ENCODE assay signal across 15 cellular contexts in genomic region chr3:182523836-182524235, GRCh38.
DNase-seq lines count a peak whose midpoint lies in the region; ATAC-seq and TF ChIP-seq lines count a peak whose summit lies in the region.
"Had no signal": no experiment of that assay in that cellular context is flagged by ENCODE, and none has a peak within 500 bp of the region (broad histone marks: within the 10 kb centered on the region; RNA-seq: fewer than 3 reads in every experiment).

No MANE protein-coding gene starts in this region.

- no peaks in the 10 kb centered on the region for H3K27me3 ChIP-seq in mammary epithelial cell (ENCODE audit: insufficient read depth, low read length)
- no peaks in the 10 kb centered on the region for H3K27me3 ChIP-seq in breast epithelium

- H2AFZ ChIP-seq in mammary epithelial cell (ENCODE audit: low read depth, low read length): no peak overlapping the region

- no peak for ATAC-seq in GM19035 (IDR thresholded peaks at IDR 0.05; ENCODE audit: unreplicated experiment)
- ATAC-seq: HepG2 had no signal

- H3K9me3 ChIP-seq in mammary epithelial cell (replicated peaks; ENCODE audit: insufficient read depth, low read length) (no peaks in the 10 kb centered on the region), breast epithelium (no peaks in the 10 kb centered on the region)
- H3K9me3 ChIP-seq: Caco-2 had no signal

- no TSS peak for BruUV-seq in mammary epithelial cell (replicated peaks; lab: Mats Ljungman, UMichigan)

- H3K36me3 ChIP-seq in mammary epithelial cell (ENCODE audit: insufficient read depth, low read length) (no peaks in the 10 kb centered on the region), breast epithelium (no peaks in the 10 kb centered on the region)

- DNase-seq in mammary epithelial cell (peak; percentile 43), breast epithelium (ENCODE audit: low spot score in 2 of 2) (no peak), epithelial cell of prostate (ENCODE audit: low read depth, low spot score) (peak; percentile 24), kidney tubule cell (ENCODE audit: low spot score) (peak; percentile 35), SW 1271 (lab: John Stamatoyannopoulos, UW) (no peak), ureter (ENCODE audit: low spot score) (no peak)
- no peak for DNase-seq in activated naive CD4-positive, alpha-beta T cell (lab: John Stamatoyannopoulos, UW)
- DNase-seq: Caco-2; CD8-positive, alpha-beta memory T cell; DND-41; GDM1; HCEC 1CT; HFFc6 had no signal

- intact Hi-C loops in mammary epithelial cell (cut with micrococcal nuclease): no loop called here
- intact Hi-C loops in breast epithelium (cut with DNase I; ENCODE audit: low total_unique reads): no loop called here

- TF ChIP-seq POLR2A in breast epithelium (IDR thresholded peaks at IDR 0.05): no peak

- H3K79me2 ChIP-seq in mammary epithelial cell (ENCODE audit: insufficient read depth, low read length): no peaks in the 10 kb centered on the region

- dilution Hi-C loops in mammary epithelial cell (cut with HindIII; ENCODE audit: low sequenced_read_pairs): no loop called here

- TF ChIP-seq CTCF in mammary epithelial cell (conservative IDR thresholded peaks at IDR 0.05 in 1 of 2, IDR thresholded peaks at IDR 0.05 in 1 of 2; ENCODE audit: extremely low read depth in 1 of 2, insufficient read depth in 1 of 2, low read depth in 1 of 2, low read length in 2 of 2) (no peak), breast epithelium (IDR thresholded peaks at IDR 0.05) (no peak)

- CTCF ChIA-PET in mammary epithelial cell (lab: Charles Lee; ENCODE audit: low non-redundant PET): no interaction called here

- H3K4me1 ChIP-seq in mammary epithelial cell (ENCODE audit: insufficient read depth, low read length): peaks cover 5% of the 10 kb centered on the region
- no peaks in the 10 kb centered on the region for H3K4me1 ChIP-seq in breast epithelium
- H3K4me1 ChIP-seq: Caco-2 had no signal

- H4K20me1 ChIP-seq in mammary epithelial cell (ENCODE audit: insufficient read depth, low read length): no peaks in the 10 kb centered on the region

- H3K9ac ChIP-seq in mammary epithelial cell (ENCODE audit: insufficient read depth, low read length): no peak overlapping the region

- H3K4me2 ChIP-seq in mammary epithelial cell (ENCODE audit: insufficient read depth, low read depth, low read length): no peak overlapping the region

- no peak overlapping the region for H3K27ac ChIP-seq in mammary epithelial cell (ENCODE audit: insufficient read depth, low read depth, low read length)
- no peak overlapping the region for H3K27ac ChIP-seq in breast epithelium
- no peak overlapping the region for H3K27ac ChIP-seq in epithelial cell of prostate

- in situ Hi-C loops in mammary epithelial cell (cut with MboI; ENCODE audit: low sequenced_read_pairs in 2 of 2): no loop called here

- whole genome bisulfite sequencing in mammary epithelial cell (ENCODE audit: low coverage, missing lambda C conversion rate): 72% methylated on average over 2 of the region's 2 CpGs

- H3K4me3 ChIP-seq in mammary epithelial cell (replicated peaks in 1 of 3; ENCODE audit: insufficient read depth in 1 of 3, low read depth in 2 of 3, low read length in 3 of 3) (no peak overlapping the region), breast epithelium (no peak overlapping the region)

Comparison
In these comparisons a context has a peak if more than half of its experiments do, and no peak if none do; other contexts are left out.
1. DNase-seq: peak in mammary epithelial cell (single experiment), epithelial cell of prostate (single experiment) and kidney tubule cell (single experiment); none in breast epithelium (0 of 2), SW 1271 (0 of 2), ureter (single experiment) and activated naive CD4-positive, alpha-beta T cell (0 of 4).